Comparison of ENCODE assay signal across 1 cellular context in the genomic region with DNA sequence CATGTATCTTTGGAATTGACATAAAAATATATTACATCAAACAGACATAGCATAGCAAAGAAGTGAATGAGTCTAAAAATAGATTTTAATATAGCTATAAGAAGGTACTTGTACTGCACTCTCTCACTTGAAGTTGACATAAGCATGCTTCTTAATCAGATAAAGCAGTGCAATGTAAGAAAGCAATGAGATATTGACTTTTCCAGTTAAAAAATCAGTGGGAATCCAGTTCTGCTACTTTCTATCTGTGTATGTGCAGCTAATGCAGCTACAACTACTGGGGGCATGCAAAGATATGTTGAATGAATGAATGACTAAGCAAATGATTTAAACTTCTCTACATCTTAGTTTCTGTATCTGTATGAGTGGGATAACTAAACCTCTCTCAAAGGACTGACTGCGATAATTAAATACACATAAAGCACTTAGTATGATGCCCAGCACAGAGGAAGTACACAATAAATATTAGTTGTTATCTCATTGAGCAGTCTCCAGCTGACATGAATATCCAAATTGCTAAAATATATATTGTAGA.
A peak's percentile ranks its signal among the peaks of the same experiment; 100 is the strongest.
TF ChIP-seq lines count a peak whose summit lies in the region.

No MANE protein-coding gene starts in this region.

TF ChIP-seq in K562, 482 proteins besides CTCF, POLR2A, EP300 and RAD21:
- TF ChIP-seq, protein P1, sequence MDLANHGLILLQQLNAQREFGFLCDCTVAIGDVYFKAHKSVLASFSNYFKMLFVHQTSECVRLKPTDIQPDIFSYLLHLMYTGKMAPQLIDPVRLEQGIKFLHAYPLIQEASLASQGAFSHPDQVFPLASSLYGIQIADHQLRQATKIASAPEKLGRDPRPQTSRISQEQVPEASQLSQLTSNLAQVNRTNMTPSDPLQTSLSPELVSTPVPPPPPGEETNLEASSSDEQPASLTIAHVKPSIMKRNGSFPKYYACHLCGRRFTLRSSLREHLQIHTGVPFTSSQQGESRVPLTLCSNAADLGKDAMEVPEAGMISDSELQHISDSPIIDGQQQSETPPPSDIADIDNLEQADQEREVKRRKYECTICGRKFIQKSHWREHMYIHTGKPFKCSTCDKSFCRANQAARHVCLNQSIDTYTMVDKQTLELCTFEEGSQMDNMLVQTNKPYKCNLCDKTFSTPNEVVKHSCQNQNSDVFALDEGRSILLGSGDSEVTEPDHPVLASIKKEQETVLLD (IDR thresholded peaks at IDR 0.05): no peak
- 0 out of 2 replicates have a peak, but pooled peaks have one; percentile 6 for TF ChIP-seq MAFG (tag; conservative IDR thresholded peaks at IDR 0.05)
TF ChIP-seq in K562: peak in this region for 1.
